ENCODE assay signal across 9 cellular contexts in the genomic region with DNA sequence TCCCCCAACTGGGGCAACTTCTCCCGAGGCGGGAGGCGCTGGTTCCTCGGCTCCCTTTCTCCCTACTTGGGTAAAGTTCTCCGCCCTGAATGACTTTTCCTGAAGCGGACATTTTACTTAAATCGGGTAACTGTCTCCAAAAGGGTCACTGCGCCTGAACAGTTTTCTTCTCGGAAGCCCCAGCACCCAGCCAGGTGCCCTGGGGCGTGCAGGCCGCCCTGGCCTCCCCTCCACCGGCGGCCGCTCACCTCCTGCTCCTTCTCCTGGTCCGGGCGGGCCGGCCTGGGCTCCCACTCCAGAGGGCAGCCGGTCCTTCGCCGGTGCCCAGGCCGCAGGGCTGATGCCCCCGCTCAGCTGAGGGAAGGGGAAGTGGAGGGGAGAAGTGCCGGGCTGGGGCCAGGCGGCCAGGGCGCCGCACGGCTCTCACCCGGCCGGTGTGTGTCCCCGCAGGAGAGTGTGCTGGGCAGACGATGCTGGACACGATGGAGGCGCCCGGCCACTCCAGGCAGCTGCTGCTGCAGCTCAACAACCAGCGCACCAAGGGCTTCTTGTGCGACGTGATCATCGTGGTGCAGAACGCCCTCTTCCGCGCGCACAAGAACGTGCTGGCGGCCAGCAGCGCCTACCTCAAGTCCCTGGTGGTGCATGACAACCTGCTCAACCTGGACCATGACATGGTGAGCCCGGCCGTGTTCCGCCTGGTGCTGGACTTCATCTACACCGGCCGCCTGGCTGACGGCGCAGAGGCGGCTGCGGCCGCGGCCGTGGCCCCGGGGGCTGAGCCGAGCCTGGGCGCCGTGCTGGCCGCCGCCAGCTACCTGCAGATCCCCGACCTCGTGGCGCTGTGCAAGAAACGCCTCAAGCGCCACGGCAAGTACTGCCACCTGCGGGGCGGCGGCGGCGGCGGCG. TPM values are rescaled to one million over a fixed set of nuclear protein-coding genes. Genes with fewer than 3 reads are reported as not detected.
DNase-seq lines count a peak whose midpoint lies in the region; ATAC-seq and TF ChIP-seq lines count a peak whose summit lies in the region.
"Had no signal": no experiment of that assay in that cellular context is flagged by ENCODE, and none has a peak within 500 bp of the region (broad histone marks: within the 10 kb centered on the region; RNA-seq: fewer than 3 reads in every experiment).

No MANE protein-coding gene starts in this region.

- H3K9me3 Mint-ChIP-seq in activated CD8-positive, alpha-beta memory T cell treated with anti-CD3 and anti-CD28 coated beads, Interleukin-2, amount 10 ng/mL, durations not matched to agents 7 days and 5 days (ENCODE audit: low read depth), result no peaks in the 10 kb centered on the region

- peak overlapping the region; percentile 31 to 52 (median 48) for H3K4me3 ChIP-seq in gastrocnemius medialis

- peak overlapping the region; percentile 45 to 82 (median 76) for H3K27ac ChIP-seq in gastrocnemius medialis

- CTCF ChIA-PET in activated CD8-positive, alpha-beta memory T cell treated with anti-CD3 and anti-CD28 coated beads, Interleukin-2, amount 10 ng/mL, durations not matched to agents 7 days and 5 days (lab: Charles Lee), result interaction anchor here (0.6 to 13.6 kb wide), 27 partner anchors 8 to 359 kb away, joined by 3 to 401 read pairs (median 11); partner anchors contain the start of genes SMG6, SRR and TSR1

- no peaks in the 10 kb centered on the region for H3K9me3 ChIP-seq in gastrocnemius medialis

- DNase-seq in GM13976 (ENCODE audit: low spot score) (peak; percentile 64), germinal center (ENCODE audit: low spot score) (peak; percentile 45), gastrocnemius medialis (no peak), head of caudate nucleus (no peak), NCI-H128 (lab: John Stamatoyannopoulos, UW; ENCODE audit: unreplicated experiment) (no peak), medulla oblongata (ENCODE audit: extremely low spot score) (no peak)
- DNase-seq in activated CD8-positive, alpha-beta memory T cell treated with anti-CD3 and anti-CD28 coated beads, Interleukin-2, amount 10 ng/mL, durations not matched to agents 7 days and 5 days, result peak; percentile 76

- no peak for TF ChIP-seq POLR2A in gastrocnemius medialis (IDR thresholded peaks at IDR 0.05)

- no peak for ATAC-seq in activated CD8-positive, alpha-beta memory T cell treated with anti-CD3 and anti-CD28 coated beads, Interleukin-2, amount 10 ng/mL, durations not matched to agents 7 days and 5 days
- ATAC-seq in gastrocnemius medialis (no peak), HG03439 (IDR thresholded peaks at IDR 0.05; ENCODE audit: unreplicated experiment) (no peak)

- in situ Hi-C loops in GM13976 (cut with MboI; ENCODE audit: low sequenced_read_pairs, unreplicated experiment) (no loop called here), gastrocnemius medialis (cut with MboI; ENCODE audit: low sequenced_read_pairs in 4 of 4) (no loop called here)

- H3K4me1 Mint-ChIP-seq in activated CD8-positive, alpha-beta memory T cell treated with anti-CD3 and anti-CD28 coated beads, Interleukin-2, amount 10 ng/mL, durations not matched to agents 7 days and 5 days, result peaks cover 43% of the 10 kb centered on the region

- H3K27me3 ChIP-seq in gastrocnemius medialis, result peaks cover 0 to 3% (median 0%) of the 10 kb centered on the region in 3 donors

- peaks cover 2 to 19% of the 10 kb centered on the region in 2 donors for H3K4me1 ChIP-seq in gastrocnemius medialis

- peaks cover 25% of the 10 kb centered on the region for H3K36me3 Mint-ChIP-seq in activated CD8-positive, alpha-beta memory T cell treated with anti-CD3 and anti-CD28 coated beads, Interleukin-2, amount 10 ng/mL, durations not matched to agents 7 days and 5 days

- H3K36me3 ChIP-seq in gastrocnemius medialis, result no peaks in the 10 kb centered on the region

- TF ChIP-seq CTCF in GM13976 (IDR thresholded peaks at IDR 0.05; ENCODE audit: borderline replicate concordance, control extremely low read depth, extremely low read depth, insufficient read depth, missing control alignments) (peak; percentile 45), gastrocnemius medialis (IDR thresholded peaks at IDR 0.05 in 4 of 5, conservative IDR thresholded peaks at IDR 0.05 in 1 of 5) (no peak)

- H3K27me3 Mint-ChIP-seq in activated CD8-positive, alpha-beta memory T cell treated with anti-CD3 and anti-CD28 coated beads, Interleukin-2, amount 10 ng/mL, durations not matched to agents 7 days and 5 days, result peaks cover 11% of the 10 kb centered on the region

- H3K4me3 Mint-ChIP-seq in activated CD8-positive, alpha-beta memory T cell treated with anti-CD3 and anti-CD28 coated beads, Interleukin-2, amount 10 ng/mL, durations not matched to agents 7 days and 5 days, result peak overlapping the region; percentile 78

- H3K27ac Mint-ChIP-seq in activated CD8-positive, alpha-beta memory T cell treated with anti-CD3 and anti-CD28 coated beads, Interleukin-2, amount 10 ng/mL, durations not matched to agents 7 days and 5 days, result peak overlapping the region; percentile 81

- intact Hi-C loops in gastrocnemius medialis (cut with DNase I; ENCODE audit: low total_unique reads), result loop anchor here (5.0 kb wide), 1 partner anchor 36 kb away; no protein-coding TSS in a partner anchor
- intact Hi-C loops in head of caudate nucleus (cut with DNase I), result no loop called here

RNA-seq across cellular contexts. Expression of gene HIC1, which starts 1.6 kb away (rescaled TPM):
- 100 to 1,000 TPM in 1 of 2 experiments, 10 to 100 TPM in 1; 88.5 to 122 TPM for total RNA-seq in activated CD8-positive, alpha-beta memory T cell treated with anti-CD3 and anti-CD28 coated beads, Interleukin-2, amount 10 ng/mL, durations not matched to agents 7 days and 5 days
- 1 to 10 TPM; 4.6 to 9.6 (median 6.9) TPM for total RNA-seq in gastrocnemius medialis

RNA-seq across cellular contexts. Expression of gene OVCA2, which starts 14.7 kb away (rescaled TPM):
- total RNA-seq in activated CD8-positive, alpha-beta memory T cell treated with anti-CD3 and anti-CD28 coated beads, Interleukin-2, amount 10 ng/mL, durations not matched to agents 7 days and 5 days, result 10 to 100 TPM; 31.7 to 42.2 TPM
- total RNA-seq in gastrocnemius medialis, result 10 to 100 TPM; 12.6 to 50.2 (median 34.4) TPM

RNA-seq across cellular contexts. Expression of gene DPH1, which starts 26.5 kb away (rescaled TPM):
- total RNA-seq in activated CD8-positive, alpha-beta memory T cell treated with anti-CD3 and anti-CD28 coated beads, Interleukin-2, amount 10 ng/mL, durations not matched to agents 7 days and 5 days, result 10 to 100 TPM; 29.2 to 37.5 TPM
- 10 to 100 TPM; 47.2 to 59.9 (median 57.7) TPM for total RNA-seq in gastrocnemius medialis

RNA-seq across cellular contexts. Expression of gene RTN4RL1, which starts 31.3 kb away (rescaled TPM):
- under 1 TPM; 0.09 to 0.45 TPM for total RNA-seq in activated CD8-positive, alpha-beta memory T cell treated with anti-CD3 and anti-CD28 coated beads, Interleukin-2, amount 10 ng/mL, durations not matched to agents 7 days and 5 days
- 1 to 10 TPM in 2 of 4 donors, under 1 TPM in 2; 0.31 to 1.7 (median 1.2) TPM for total RNA-seq in gastrocnemius medialis
- total RNA-seq: mononuclear cell had no signal

Comparison
In these comparisons a context has a peak if more than half of its experiments do, and no peak if none do; other contexts are left out.
1. DNase-seq: peak in GM13976 (single experiment), activated CD8-positive, alpha-beta memory T cell treated with anti-CD3 and anti-CD28 coated beads, Interleukin-2, amount 10 ng/mL, durations not matched to agents 7 days and 5 days (single experiment) and germinal center (single experiment); none in gastrocnemius medialis (0 of 2), head of caudate nucleus (0 of 42), NCI-H128 (single experiment) and medulla oblongata (single experiment).
2. RNA of gene HIC1, which starts 1.6 kb away (total RNA-seq): 88.5 to 122 TPM in activated CD8-positive, alpha-beta memory T cell treated with anti-CD3 and anti-CD28 coated beads, Interleukin-2, amount 10 ng/mL, durations not matched to agents 7 days and 5 days; 4.6 to 9.6 TPM in gastrocnemius medialis; every median in the first group is over 4 times any median in the second.